ENCODE assay signal across 12 cellular contexts in the genomic region with DNA sequence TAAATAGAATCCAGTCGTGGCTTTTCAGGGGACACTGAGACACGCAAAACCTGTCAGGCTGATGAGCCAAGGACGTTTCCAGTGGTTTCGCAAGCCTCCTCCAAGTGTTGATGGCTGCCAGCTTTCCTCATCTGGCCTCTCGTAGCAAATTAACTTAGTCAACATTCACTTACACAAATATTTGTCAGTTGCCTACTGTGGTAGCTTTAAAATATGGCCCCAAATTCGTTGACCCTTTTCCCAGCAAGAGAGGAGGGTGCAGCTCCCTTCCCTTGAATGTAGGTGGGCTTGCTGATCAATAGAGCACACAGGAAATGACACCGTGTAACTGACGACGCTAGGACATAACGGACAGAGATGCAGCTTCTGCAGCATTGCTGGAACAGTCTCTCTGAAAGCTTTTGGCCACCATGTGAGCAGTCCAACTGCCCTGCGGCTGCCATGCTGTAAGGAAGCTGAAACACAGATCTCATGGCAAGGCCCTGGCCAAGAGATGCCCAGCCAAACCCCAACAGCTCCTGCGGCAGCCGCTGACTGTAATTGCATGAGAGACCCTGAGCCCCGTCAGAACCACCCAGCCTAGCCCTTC. TPM values are rescaled to one million over a fixed set of nuclear protein-coding genes. Genes with fewer than 3 reads are reported as not detected.
DNase-seq lines count a peak whose midpoint lies in the region; ATAC-seq and TF ChIP-seq lines count a peak whose summit lies in the region.
"Had no signal": no experiment of that assay in that cellular context is flagged by ENCODE, and none has a peak within 500 bp of the region (broad histone marks: within the 10 kb centered on the region; RNA-seq: fewer than 3 reads in every experiment).

No MANE protein-coding gene starts in this region.

- peak overlapping the region in 5 of 8 donors; percentile 10 to 73 (median 57) for H3K27ac ChIP-seq in spleen
- H3K27ac ChIP-seq in thyroid gland = no peak overlapping the region
- H3K27ac ChIP-seq: uterus had no signal

- H3K9me3 ChIP-seq in spleen (no peaks in the 10 kb centered on the region), thyroid gland (no peaks in the 10 kb centered on the region)
- H3K9me3 ChIP-seq: heart left ventricle, uterus had no signal

- DNase-seq in activated T-cell treated with anti-CD3 and anti-CD28 coated beads, Interleukin-2, amount 50 U/mL, for 72 hours = no peak
- DNase-seq in activated T-cell treated with anti-CD3 and anti-CD28 coated beads, Interleukin-2, amount 50 U/mL, for 1 hour = no peak
- peak; percentile 20 for DNase-seq in NCI-H69 (lab: John Stamatoyannopoulos, UW)
- peak; percentile 71 for DNase-seq in epithelial cell of esophagus (ENCODE audit: low read depth)
- DNase-seq in spleen = no peak
- DNase-seq in thyroid gland = no peak
- DNase-seq: aorta, NCI-H2081, uterus had no signal

- H3K4me3 ChIP-seq in epithelial cell of esophagus (ENCODE audit: low read length) = no peak overlapping the region
- no peak overlapping the region for H3K4me3 ChIP-seq in spleen
- no peak overlapping the region for H3K4me3 ChIP-seq in thyroid gland (replicated peaks in 1 of 3)
- H3K4me3 ChIP-seq: heart left ventricle, uterus had no signal

- H3K4me3 Mint-ChIP-seq in activated T-cell treated with anti-CD3 and anti-CD28 coated beads, Interleukin-2, amount 50 U/mL, for 72 hours = peak overlapping the region in 1 of 2 donors; percentile 50

- no peak for ATAC-seq in activated T-cell treated with anti-CD3 and anti-CD28 coated beads, Interleukin-2, amount 50 U/mL, for 72 hours (replicated peaks in 1 of 2)
- ATAC-seq in GM21825 (IDR thresholded peaks at IDR 0.05; ENCODE audit: unreplicated experiment) = no peak
- no peak for ATAC-seq in GM21717 (IDR thresholded peaks at IDR 0.05; ENCODE audit: unreplicated experiment)
- ATAC-seq: heart left ventricle had no signal

- peaks cover 69% of the 10 kb centered on the region for H3K4me1 Mint-ChIP-seq in activated T-cell treated with anti-CD3 and anti-CD28 coated beads, Interleukin-2, amount 50 U/mL, for 72 hours (ENCODE audit: low read depth)

- intact Hi-C loops in spleen (cut with DNase I; ENCODE audit: low total_unique reads) (no loop called here), thyroid gland (cut with DNase I) (no loop called here)

- WGBS in spleen, 5 donors = 48 to 72% (median 61%) methylated on average over 14 of the region's 14 CpGs
- 72 to 83% methylated on average over 13 to 14 of the region's 14 CpGs for WGBS in thyroid gland, 2 donors

- peaks cover 0 to 1% of the 10 kb centered on the region in 2 donors for H3K36me3 Mint-ChIP-seq in activated T-cell treated with anti-CD3 and anti-CD28 coated beads, Interleukin-2, amount 50 U/mL, for 72 hours (ENCODE audit: insufficient read depth in 2 of 2)

- no peak for TF ChIP-seq CTCF in epithelial cell of esophagus (IDR thresholded peaks at IDR 0.05; ENCODE audit: insufficient read depth, low read depth, low read length, missing control alignments)
- TF ChIP-seq CTCF in spleen (IDR thresholded peaks at IDR 0.05 in 8 of 11, conservative IDR thresholded peaks at IDR 0.05 in 3 of 11) = no peak
- no peak for TF ChIP-seq CTCF in thyroid gland (IDR thresholded peaks at IDR 0.05)

- no peaks in the 10 kb centered on the region for H3K36me3 ChIP-seq in spleen
- no peaks in the 10 kb centered on the region for H3K36me3 ChIP-seq in thyroid gland
- H3K36me3 ChIP-seq: heart left ventricle, uterus had no signal

- H3K27me3 ChIP-seq in spleen (replicated peaks in 1 of 7) = no peaks in the 10 kb centered on the region
- no peaks in the 10 kb centered on the region for H3K27me3 ChIP-seq in thyroid gland
- H3K27me3 ChIP-seq: heart left ventricle, uterus had no signal

- H3K9me3 Mint-ChIP-seq in activated T-cell treated with anti-CD3 and anti-CD28 coated beads, Interleukin-2, amount 50 U/mL, for 72 hours = no peaks in the 10 kb centered on the region

- peaks cover 11 to 51% (median 23%) of the 10 kb centered on the region in 6 donors for H3K4me1 ChIP-seq in spleen
- peaks cover 17 to 46% of the 10 kb centered on the region in 2 donors for H3K4me1 ChIP-seq in thyroid gland

- TF ChIP-seq POLR2A in spleen (IDR thresholded peaks at IDR 0.05) (no peak), thyroid gland (IDR thresholded peaks at IDR 0.05) (no peak)

- peak overlapping the region; percentile 77 for H3K27ac Mint-ChIP-seq in activated T-cell treated with anti-CD3 and anti-CD28 coated beads, Interleukin-2, amount 50 U/mL, for 72 hours

- no peaks in the 10 kb centered on the region for H3K27me3 Mint-ChIP-seq in activated T-cell treated with anti-CD3 and anti-CD28 coated beads, Interleukin-2, amount 50 U/mL, for 72 hours (ENCODE audit: low read depth)

RNA-seq across cellular contexts. Expression of a gene that starts 5.5 kb away (rescaled TPM):
- 100 to 1,000 TPM in 1 of 2 donors, 10 to 100 TPM in 1; 89.2 to 108 TPM for total RNA-seq in activated T-cell treated with anti-CD3 and anti-CD28 coated beads, Interleukin-2, amount 50 U/mL, for 72 hours
- total RNA-seq in spleen (10 to 100 TPM; 68.5 to 92.9 (median 71.2) TPM), thyroid gland (100 to 1,000 TPM in 1 of 4 donors, 10 to 100 TPM in 3; 57.8 to 148 (median 82.7) TPM)
- polyA plus RNA-seq in spleen = 10 to 100 TPM; 27.5 to 44.3 (median 30.2) TPM

Comparison
In these comparisons a context has a peak if more than half of its experiments do, and no peak if none do; other contexts are left out.
1. DNase-seq: peak in NCI-H69 (single experiment) and epithelial cell of esophagus (single experiment); none in activated T-cell treated with anti-CD3 and anti-CD28 coated beads, Interleukin-2, amount 50 U/mL, for 72 hours (0 of 2), activated T-cell treated with anti-CD3 and anti-CD28 coated beads, Interleukin-2, amount 50 U/mL, for 1 hour (single experiment), spleen (single experiment) and thyroid gland (0 of 2).
2. H3K27ac ChIP-seq: peak in spleen (5 of 8); none in thyroid gland (0 of 3).